Comparison of ENCODE assay signal across 1 cellular context in genomic region chr17:38457577-38458371, GRCh38.
TF ChIP-seq lines count a peak whose summit lies in the region.

No MANE protein-coding gene starts in this region.

TF ChIP-seq in HepG2, 621 proteins besides CTCF, POLR2A, EP300 and RAD21 (continued from another document):
- TF ChIP-seq MNT (IDR thresholded peaks at IDR 0.05) (0 out of 2 replicates have a peak, but pooled peaks have one; percentile 15), ARID4A (CRISPR knock-in tag; IDR thresholded peaks at IDR 0.05; ENCODE audit: borderline replicate concordance) (0 out of 2 replicates have a peak, but pooled peaks have one; percentile 17), SP2 (CRISPR knock-in tag; IDR thresholded peaks at IDR 0.05) (no peak), UBTF (CRISPR knock-in tag; IDR thresholded peaks at IDR 0.05) (no peak), JUN (CRISPR knock-in tag; IDR thresholded peaks at IDR 0.05) (no peak), ESRRA (CRISPR knock-in tag; IDR thresholded peaks at IDR 0.05; ENCODE audit: low read depth) (no peak)
